26 cellular contexts compared by ENCODE assay signal in the genomic region with DNA sequence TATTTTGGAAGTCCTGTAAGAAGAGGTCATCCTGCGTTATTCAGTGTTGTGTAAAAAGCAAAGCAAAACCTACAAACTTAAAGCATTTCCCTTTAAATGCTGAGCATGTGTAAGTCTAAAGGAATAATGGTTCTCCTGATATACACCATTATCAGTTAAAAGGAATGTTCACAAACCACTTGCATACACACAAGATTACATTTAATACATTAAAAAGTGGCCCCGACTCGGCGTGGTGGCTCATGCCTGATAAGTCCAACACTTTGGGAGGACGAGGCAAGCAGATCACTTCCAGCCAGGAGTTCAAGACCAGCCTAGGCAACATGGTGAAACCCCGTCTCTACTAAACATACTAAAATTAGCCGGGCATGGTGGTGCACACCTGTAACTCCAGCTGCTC.
"Had no signal": no experiment of that assay in that cellular context is flagged by ENCODE, and none has a peak within 500 bp of the region (broad histone marks: within the 10 kb centered on the region; RNA-seq: fewer than 3 reads in every experiment).

No MANE protein-coding gene starts in this region.

- H2AFZ ChIP-seq: neural progenitor cell, parathyroid adenoma had no signal

- H3K9ac ChIP-seq: neural progenitor cell, parathyroid adenoma had no signal

- H3K27me3 ChIP-seq: neural progenitor cell, ovary, right lobe of liver, sigmoid colon, thyroid gland, tibial nerve, upper lobe of left lung, vagina had no signal

- H3K4me1 ChIP-seq: parathyroid adenoma, psoas muscle, sigmoid colon, thyroid gland, upper lobe of left lung, vagina had no signal

- H3K4me2 ChIP-seq: neural progenitor cell had no signal

- H3K4me3 ChIP-seq: neural progenitor cell, ovary, psoas muscle, right lobe of liver, sigmoid colon, thoracic aorta, thyroid gland, tibial nerve, upper lobe of left lung, vagina had no signal

- DNase-seq: natural killer cell; occipital lobe; ovary; posterior cingulate gyrus; psoas muscle; right cardiac atrium; right lobe of liver; sigmoid colon; small intestine; stimulated activated CD4-positive, alpha-beta T cell treated with anti-CD3 and anti-CD28 coated beads, Interleukin-15, amount 100 ng/mL, for 24 hours; stimulated activated CD4-positive, alpha-beta T cell treated with anti-CD3 and anti-CD28 coated beads, Interleukin-2, amount 100 ng/mL, for 24 hours; stimulated activated CD4-positive, alpha-beta T cell treated with anti-CD3 and anti-CD28 coated beads, Interleukin-2, amount 100 ng/mL, for 48 hours; stimulated activated CD4-positive, alpha-beta T cell treated with anti-CD3 and anti-CD28 coated beads, Interleukin-4, amount 100 ng/mL, for 4 hours; stimulated activated CD8-positive, alpha-beta memory T cell treated with anti-CD3 and anti-CD28 coated beads, Interleukin-4, amount 100 ng/mL, for 48 hours; stimulated activated naive CD4-positive, alpha-beta T cell; stimulated activated naive CD8-positive, alpha-beta T cell treated with anti-CD3 and anti-CD28 coated beads, Interleukin-15, amount 100 ng/mL, for 72 hours; stimulated activated naive CD8-positive, alpha-beta T cell treated with anti-CD3 and anti-CD28 coated beads, Interleukin-15, Interleukin-2, amounts not matched to agents 100 U/mL and 50 U/mL, for 24 hours; thyroid gland; trophoblast cell; upper lobe of left lung had no signal

- ATAC-seq: natural killer cell; psoas muscle; right cardiac atrium; right lobe of liver; stimulated activated memory B cell treated with anti-CD40 and anti-IgM and Interleukin-4, amounts not matched to agents 10 μg/mL and 1 μg/mL and 100 μg/mL, for 72 hours; stimulated activated naive CD8-positive, alpha-beta T cell treated with anti-CD3 and anti-CD28 coated beads, Interleukin-15, amount 100 ng/mL, for 72 hours; stimulated activated naive CD8-positive, alpha-beta T cell treated with anti-CD3 and anti-CD28 coated beads, Interleukin-15, Interleukin-2, amounts not matched to agents 100 U/mL and 50 U/mL, for 24 hours had no signal

- H3K9me3 ChIP-seq: ovary, psoas muscle, right lobe of liver, sigmoid colon, thoracic aorta, thyroid gland, tibial nerve, upper lobe of left lung, vagina had no signal

- H3K27ac ChIP-seq: neural progenitor cell, ovary, parathyroid adenoma, psoas muscle, sigmoid colon, thoracic aorta, thyroid gland, upper lobe of left lung, vagina had no signal

- H3K36me3 ChIP-seq: neural progenitor cell, ovary, thyroid gland had no signal
